In genomic region chr2:236550701-236551465, GRCh38 we compare ENCODE assay signal across 11 cellular contexts. TPM values are rescaled to one million over a fixed set of nuclear protein-coding genes. Genes with fewer than 3 reads are reported as not detected.
DNase-seq lines count a peak whose midpoint lies in the region; ATAC-seq and TF ChIP-seq lines count a peak whose summit lies in the region.
"Had no signal": no experiment of that assay in that cellular context is flagged by ENCODE, and none has a peak within 500 bp of the region (broad histone marks: within the 10 kb centered on the region; RNA-seq: fewer than 3 reads in every experiment).

No MANE protein-coding gene starts in this region.

- in situ Hi-C loops in brain microvascular endothelial cell (cut with HindIII; ENCODE audit: low pct_ligation_motif_present, low sequenced_read_pairs) = no loop called here

- CTCF ChIA-PET in activated B cell treated with CpG ODN at 0.5 μM for 24 hours (lab: Charles Lee) = interaction anchor here (1.2 to 2.6 kb wide), 2 partner anchors 19 to 37 kb away, joined by 3 to 15 read pairs; partner anchors contain the start of gene ACKR3
- CTCF ChIA-PET in Calu3 (lab: Charles Lee) = no interaction called here

- H3K9me3 ChIP-seq in DND-41 (ENCODE audit: insufficient read depth, low read length, severe bottlenecking) = no peaks in the 10 kb centered on the region

- no peaks in the 10 kb centered on the region for H3K27me3 ChIP-seq in DND-41 (ENCODE audit: insufficient read depth, low read length, poor library complexity)
- H3K27me3 ChIP-seq in brain microvascular endothelial cell (replicated peaks) = no peaks in the 10 kb centered on the region
- H3K27me3 ChIP-seq: cardiac muscle cell had no signal

- no peak overlapping the region for H2AFZ ChIP-seq in DND-41 (ENCODE audit: low read depth, low read length)

- H3K4me3 Mint-ChIP-seq in activated B cell treated with CpG ODN at 0.5 μM for 24 hours (peak overlapping the region; percentile 66), Calu3 (ENCODE audit: low read depth, unreplicated experiment) (no peak overlapping the region)

- H3K27ac ChIP-seq in DND-41 (ENCODE audit: low read length) = peak overlapping the region; percentile 29; the same call in 1 of the 2 replicates
- no peak overlapping the region for H3K27ac ChIP-seq in brain microvascular endothelial cell
- H3K27ac ChIP-seq: cardiac muscle cell had no signal

- no TSS peak for BruUV-seq in Calu3 (replicated peaks; lab: Mats Ljungman, UMichigan)

- ATAC-seq in DND-41 (ENCODE audit: insufficient read depth, low read depth) (no peak), GM19025 (IDR thresholded peaks at IDR 0.05; ENCODE audit: low read depth, unreplicated experiment) (peak; percentile 44), HG02938 (IDR thresholded peaks at IDR 0.05; ENCODE audit: unreplicated experiment) (peak; percentile 68), activated B cell treated with CpG ODN at 0.5 μM for 24 hours (ENCODE audit: low read depth) (peak; percentile 43)

- H3K4me3 ChIP-seq in DND-41 (ENCODE audit: low read depth in 1 of 2, low read length in 2 of 2) (no peak overlapping the region), brain microvascular endothelial cell (ENCODE audit: low read depth, low read length) (no peak overlapping the region)
- H3K4me3 ChIP-seq: cardiac muscle cell had no signal

- H3K4me1 ChIP-seq in DND-41 (ENCODE audit: insufficient read depth, low read length) = peaks cover 63% of the 10 kb centered on the region

- H3K9ac ChIP-seq in DND-41 (ENCODE audit: low read depth, low read length) = no peak overlapping the region

- H3K36me3 Mint-ChIP-seq in activated B cell treated with CpG ODN at 0.5 μM for 24 hours (ENCODE audit: low read depth) (no peaks in the 10 kb centered on the region), Calu3 (ENCODE audit: insufficient read depth, unreplicated experiment) (no peaks in the 10 kb centered on the region)

- H3K4me1 Mint-ChIP-seq in activated B cell treated with CpG ODN at 0.5 μM for 24 hours (peaks cover 93% of the 10 kb centered on the region), Calu3 (ENCODE audit: low read depth, unreplicated experiment) (no peaks in the 10 kb centered on the region)

- H3K27ac Mint-ChIP-seq in activated B cell treated with CpG ODN at 0.5 μM for 24 hours = peak overlapping the region; percentile 87
- no peak overlapping the region for H3K27ac Mint-ChIP-seq in Calu3 (ENCODE audit: unreplicated experiment)

- H3K36me3 ChIP-seq in DND-41 (ENCODE audit: insufficient read depth, low read length) (no peaks in the 10 kb centered on the region), brain microvascular endothelial cell (replicated peaks) (no peaks in the 10 kb centered on the region)
- H3K36me3 ChIP-seq: cardiac muscle cell had no signal

- peaks cover 4% of the 10 kb centered on the region for H3K9me3 Mint-ChIP-seq in activated B cell treated with CpG ODN at 0.5 μM for 24 hours
- H3K9me3 Mint-ChIP-seq in Calu3 (ENCODE audit: low read depth, unreplicated experiment) = peaks cover 4% of the 10 kb centered on the region

- intact Hi-C loops in activated B cell treated with CpG ODN at 0.5 μM for 24 hours (cut with micrococcal nuclease) (loop anchor here (1.0 kb wide), 3 partner anchors 15 to 38 kb away; partner anchors contain the start of gene ACKR3), Calu3 (cut with micrococcal nuclease; ENCODE audit: unreplicated experiment) (no loop called here)

- TF ChIP-seq CTCF in DND-41 (IDR thresholded peaks at IDR 0.05; ENCODE audit: borderline replicate concordance, extremely low read depth, low read length, poor library complexity, severe bottlenecking) (no peak), activated B cell treated with CpG ODN at 0.5 μM for 24 hours (IDR thresholded peaks at IDR 0.05) (no peak), brain microvascular endothelial cell (IDR thresholded peaks at IDR 0.05; ENCODE audit: low read depth, low read length, missing control alignments) (no peak), Calu3 (IDR thresholded peaks at IDR 0.05; ENCODE audit: unreplicated experiment) (no peak)

- POLR2A ChIA-PET in activated B cell treated with CpG ODN at 0.5 μM for 24 hours (lab: Charles Lee) = interaction anchor here (0.9 to 4.2 kb wide), 4 partner anchors 12 to 232 kb away, joined by 3 to 40 read pairs (median 8); partner anchors contain the start of gene ACKR3

- H3K4me2 ChIP-seq in DND-41 (ENCODE audit: insufficient read depth, low read length) = no peak overlapping the region

- no peaks in the 10 kb centered on the region for H3K79me2 ChIP-seq in DND-41 (ENCODE audit: insufficient read depth, low read length)

- no peaks in the 10 kb centered on the region for H4K20me1 ChIP-seq in DND-41 (ENCODE audit: insufficient read depth, low read length)

- DNase-seq in DND-41 (no peak), activated B cell treated with CpG ODN at 0.5 μM for 24 hours (no peak), HuH-7.5 (ENCODE audit: low spot score) (no peak), brain microvascular endothelial cell (no peak), Calu3 (no peak), cerebellar cortex (ENCODE audit: low spot score) (no peak)
- DNase-seq: DMS 273 treated with DMSO at 0.1 percent for 48 hours, NCI-H446 had no signal

- H3K27me3 Mint-ChIP-seq in activated B cell treated with CpG ODN at 0.5 μM for 24 hours (no peaks in the 10 kb centered on the region), Calu3 (ENCODE audit: unreplicated experiment) (no peaks in the 10 kb centered on the region)

RNA-seq across cellular contexts. Expression of gene ACKR3, which starts 18.7 kb away (rescaled TPM):
- total RNA-seq in activated B cell treated with CpG ODN at 0.5 μM for 24 hours (5.8 and 6.6 TPM in 2 replicates), Calu3 (2022) (8.8 and 9.5 TPM in 2 replicates)
